32 cellular contexts compared by ENCODE assay signal in genomic region chr20:1320902-1321653, GRCh38. TPM values are rescaled to one million over a fixed set of nuclear protein-coding genes. Genes with fewer than 3 reads are reported as not detected.
A peak's percentile ranks its signal among the peaks of the same experiment; 100 is the strongest.
DNase-seq lines count a peak whose midpoint lies in the region; ATAC-seq, FAIRE-seq and TF ChIP-seq lines count a peak whose summit lies in the region.
"Had no signal": no experiment of that assay in that cellular context is flagged by ENCODE, and none has a peak within 500 bp of the region (broad histone marks: within the 10 kb centered on the region; RNA-seq: fewer than 3 reads in every experiment).

No MANE protein-coding gene starts in this region.

- POLR2A ChIA-PET in HepG2 (lab: Yijun Ruan, JAX) = interaction anchor here (0.9 kb wide), 1 partner anchor 145 kb away, joined by 3 read pairs; no protein-coding TSS in a partner anchor

- DNase-seq in HepG2 (ENCODE audit: low spot score) (no peak), right lobe of liver (no peak), left ventricle myocardium inferior (no peak), osteoblast (ENCODE audit: insufficient read length, low spot score, missing footprints) (peak; percentile 37), KBM-7 (no peak), DMS53 treated with DMSO at 0.1 percent for 48 hours (lab: John Stamatoyannopoulos, UW; ENCODE audit: unreplicated experiment) (no peak)
- no peak for DNase-seq in activated CD4-positive, alpha-beta T cell treated with anti-CD3 and anti-CD28 coated beads, Interleukin-2, amount 50 U/mL, for 1 hour
- DNase-seq: activated CD4-positive, CD25-positive, alpha-beta regulatory T cell treated with anti-CD3 and anti-CD28 coated beads, Interleukin-2, amount 50 U/mL, for 72 hours; activated CD8-positive, alpha-beta memory T cell treated with anti-CD3 and anti-CD28 coated beads for 24 hours; activated naive CD4-positive, alpha-beta T cell treated with Interleukin-2 at 50 U/mL for 16 hours; activated T-cell treated with anti-CD3 and anti-CD28 coated beads, Interleukin-2, amount 50 U/mL, for 24 hours; amygdala; central memory CD4-positive, alpha-beta T cell; NCI-H1092; NCI-H2081; NCI-H345; NCI-H82; occipital lobe; PC-3; stimulated activated CD4-positive, alpha-beta T cell treated with anti-CD3 and anti-CD28 coated beads, Interleukin-15, amount 100 ng/mL, for 24 hours; stimulated activated CD8-positive, alpha-beta memory T cell treated with anti-CD3 and anti-CD28 coated beads, Interleukin-4, amount 100 ng/mL, for 48 hours; uterus had no signal

- no TSS peak for BruUV-seq in HepG2 (replicated peaks; lab: Mats Ljungman, UMichigan)

- H3K9me3 ChIP-seq in HepG2 (ENCODE audit: low read length) = no peaks in the 10 kb centered on the region
- no peaks in the 10 kb centered on the region for H3K9me3 ChIP-seq in right lobe of liver
- H3K9me3 ChIP-seq in left ventricle myocardium inferior (replicated peaks) = no peaks in the 10 kb centered on the region
- no peaks in the 10 kb centered on the region for H3K9me3 ChIP-seq in osteoblast (ENCODE audit: low read depth, low read length)
- H3K9me3 ChIP-seq: SJCRH30, uterus had no signal

- CTCF ChIA-PET in HepG2 (lab: Yijun Ruan, JAX; ENCODE audit: low intra/inter-chr PET ratio, low total read pairs) = no interaction called here

- H3K79me2 ChIP-seq in HepG2 (ENCODE audit: insufficient read depth, low read length) (peaks cover 8% of the 10 kb centered on the region), osteoblast (ENCODE audit: insufficient read depth, low read length) (peaks cover 2% of the 10 kb centered on the region)

- in situ Hi-C loops in HepG2 (cut with HindIII; ENCODE audit: extremely low pct_ligation_motif_present, low pct_unique_long_range_greater_than_20kb) (no loop called here), KBM-7 (cut with MboI; ENCODE audit: low pct_unique_long_range_greater_than_20kb, low sequenced_read_pairs) (no loop called here)

- H2AFZ ChIP-seq in HepG2 (ENCODE audit: low read length) (no peak overlapping the region), osteoblast (ENCODE audit: low read length) (no peak overlapping the region)

- no peak for TF ChIP-seq EP300 in HepG2 (IDR thresholded peaks at IDR 0.05; ENCODE audit: low read depth in 2 of 2, low read length in 2 of 2)
- TF ChIP-seq EP300 in HepG2 (CRISPR knock-in tag; IDR thresholded peaks at IDR 0.05; ENCODE audit: borderline replicate concordance) = no peak

- H4K20me1 ChIP-seq in HepG2 (ENCODE audit: insufficient read depth, low read length) (peaks cover 3% of the 10 kb centered on the region; the same call in 1 of the 2 replicates), osteoblast (ENCODE audit: insufficient read depth, low read length) (no peaks in the 10 kb centered on the region)

- no peak overlapping the region for H3K4me3 ChIP-seq in HepG2 (replicated peaks in 1 of 3; ENCODE audit: insufficient read depth in 1 of 3, low read depth in 2 of 3, low read length in 3 of 3)
- H3K4me3 ChIP-seq in right lobe of liver = no peak overlapping the region
- H3K4me3 ChIP-seq in left ventricle myocardium inferior = no peak overlapping the region
- H3K4me3 ChIP-seq in osteoblast (ENCODE audit: insufficient read depth, low read length) = no peak overlapping the region
- H3K4me3 ChIP-seq: dorsolateral prefrontal cortex, lung, SJCRH30, uterus had no signal

- H3K36me3 ChIP-seq in HepG2 (replicated peaks in 1 of 2; ENCODE audit: control insufficient read depth in 1 of 2, insufficient read depth in 2 of 2, low read length in 2 of 2) = no peaks in the 10 kb centered on the region
- H3K36me3 ChIP-seq in right lobe of liver = no peaks in the 10 kb centered on the region
- H3K36me3 ChIP-seq in left ventricle myocardium inferior = no peaks in the 10 kb centered on the region
- H3K36me3 ChIP-seq in osteoblast (ENCODE audit: insufficient read depth, low read length) = no peaks in the 10 kb centered on the region
- H3K36me3 ChIP-seq: SJCRH30, uterus had no signal

- H3K9ac ChIP-seq in HepG2 (ENCODE audit: insufficient read depth, low read depth, low read length) = no peak overlapping the region
- H3K9ac ChIP-seq: KMS-11 had no signal

- WGBS in HepG2 (ENCODE audit: low lambda C conversion rate) = 14% methylated on average over 17 of the region's 17 CpGs
- whole genome bisulfite sequencing in right lobe of liver (ENCODE audit: insufficient coverage, low coverage, low lambda C conversion rate, missing lambda C conversion rate) = 68% methylated on average over 7 of the region's 17 CpGs

- H3K4me2 ChIP-seq in HepG2 (ENCODE audit: low read depth, low read length) (peak overlapping the region; percentile 16; the same call in 1 of the 2 replicates), osteoblast (ENCODE audit: insufficient read depth, low read length) (no peak overlapping the region)
- H3K4me2 ChIP-seq: KMS-11 had no signal

- H3K27me3 ChIP-seq in HepG2 (ENCODE audit: control insufficient read depth in 1 of 2, insufficient read depth in 2 of 2, low read length in 2 of 2) (no peaks in the 10 kb centered on the region; a peak in 2 of 5 replicates), right lobe of liver (no peaks in the 10 kb centered on the region), left ventricle myocardium inferior (ENCODE audit: low read depth) (no peaks in the 10 kb centered on the region), osteoblast (ENCODE audit: insufficient read depth, low read length) (no peaks in the 10 kb centered on the region)
- H3K27me3 ChIP-seq: dorsolateral prefrontal cortex, SJCRH30, uterus had no signal

- H3K4me1 ChIP-seq in HepG2 (ENCODE audit: insufficient read depth, low read length) (peaks cover 41% of the 10 kb centered on the region), right lobe of liver (peaks cover 0 to 13% (median under 1%) of the 10 kb centered on the region in 4 donors), left ventricle myocardium inferior (peaks cover 58% of the 10 kb centered on the region), osteoblast (ENCODE audit: insufficient read depth, low read length) (peaks cover 39% of the 10 kb centered on the region)

- no peak for TF ChIP-seq RAD21 in HepG2 (CRISPR knock-in tag; IDR thresholded peaks at IDR 0.05)

- no peak for TF ChIP-seq POLR2A in HepG2 (IDR thresholded peaks at IDR 0.05; ENCODE audit: insufficient read depth in 1 of 2, low read depth in 2 of 2, low read length in 2 of 2)
- TF ChIP-seq POLR2A in right lobe of liver (IDR thresholded peaks at IDR 0.05) = no peak

- TF ChIP-seq CTCF in HepG2 (CRISPR knock-in tag; IDR thresholded peaks at IDR 0.05) = no peak
- TF ChIP-seq CTCF in right lobe of liver (IDR thresholded peaks at IDR 0.05) = no peak
- no peak for TF ChIP-seq CTCF in left ventricle myocardium inferior (IDR thresholded peaks at IDR 0.05; ENCODE audit: borderline replicate concordance)
- no peak for TF ChIP-seq CTCF in osteoblast (IDR thresholded peaks at IDR 0.05; ENCODE audit: extremely low read depth, low read depth, low read length)

- no peak for FAIRE-seq in HepG2 (lab: Jason Lieb, UNC)
- FAIRE-seq: H54, TTC549 had no signal

- intact Hi-C loops in HepG2 (cut with micrococcal nuclease; ENCODE audit: unreplicated experiment) (no loop called here), right lobe of liver (cut with DNase I) (loop anchor here in 1 of 2 donors (10.0 kb wide), 1 partner anchor 64 kb away; no protein-coding TSS in a partner anchor), left ventricle myocardium inferior (cut with micrococcal nuclease) (no loop called here)

- H3K27ac ChIP-seq in HepG2 (ENCODE audit: extremely low read length, insufficient read depth, low read length) (no peak overlapping the region), right lobe of liver (peak overlapping the region in 1 of 3 donors; percentile 52), left ventricle myocardium inferior (replicated peaks) (peak overlapping the region; percentile 100), osteoblast (ENCODE audit: low read depth, low read length) (no peak overlapping the region)
- H3K27ac ChIP-seq: C4-2B, epithelial cell of prostate, KMS-11, SJCRH30 had no signal

- ATAC-seq in HepG2 = no peak
- ATAC-seq in right lobe of liver = no peak
- ATAC-seq in HG02870 (IDR thresholded peaks at IDR 0.05; ENCODE audit: unreplicated experiment) = no peak
- ATAC-seq: PC-3, T-cell had no signal

RNA-seq across cellular contexts. Expression of gene SDCBP2, which starts 7.9 kb away (rescaled TPM):
- total RNA-seq in HepG2 (2016; rRNA removed; fragmentation: Illumina TruSeq; extraction: Trizol) (0.87 and 1.2 TPM in 2 replicates), right lobe of liver (10 to 100 TPM in 3 of 6 experiments, 1 to 10 TPM in 3; 2.0 to 43.3 (median 16.6) TPM), left ventricle myocardium inferior (2.2 TPM), osteoblast (2.2 and 3.2 TPM in 2 replicates)
- total RNA-seq in HepG2 (2016; cell fraction: cytosol; rRNA removed; fragmentation: Illumina TruSeq; extraction: Trizol; ENCODE audit: low read depth) = 0.79 and 0.91 TPM in 2 replicates
- 0.89 and 1.1 TPM in 2 replicates for total RNA-seq in HepG2 (2016; cell fraction: insoluble cytoplasmic fraction; rRNA removed; fragmentation: Illumina TruSeq; extraction: Trizol)
- 0.48 and 0.93 TPM in 2 replicates for total RNA-seq in HepG2 (2016; cell fraction: membrane; rRNA removed; fragmentation: Illumina TruSeq; extraction: Trizol)
- total RNA-seq in HepG2 (2016; cell fraction: nucleus; rRNA removed; fragmentation: Illumina TruSeq; extraction: Trizol) = 0.66 and 0.81 TPM in 2 replicates
- 2.4 and 2.9 TPM in 2 replicates for polyA plus RNA-seq in HepG2 (2011; rRNA removed)
- polyA plus RNA-seq in HepG2 (2011; cell fraction: cytosol; rRNA removed) = 2.5 and 3.1 TPM in 2 replicates
- 6.1 and 6.2 TPM in 2 replicates for polyA plus RNA-seq in HepG2 (2011; cell fraction: nucleus; rRNA removed)
- polyA plus RNA-seq in HepG2 (2012) = 2.1 and 4.3 TPM in 2 replicates
- 0.62 and 0.94 TPM in 2 replicates for polyA plus RNA-seq in HepG2 (2016; cell fraction: cytosol; fragmentation: Illumina TruSeq; extraction: Trizol; ENCODE audit: low read depth)
- polyA plus RNA-seq in HepG2 (2016; cell fraction: insoluble cytoplasmic fraction; fragmentation: Illumina TruSeq; extraction: Trizol; ENCODE audit: low read depth) = 0.67 and 0.96 TPM in 2 replicates
- polyA plus RNA-seq in HepG2 (2016; cell fraction: membrane; fragmentation: Illumina TruSeq; extraction: Trizol; ENCODE audit: low read depth) = 0.65 and 0.68 TPM in 2 replicates
- 1.5 and 1.6 TPM in 2 replicates for polyA plus RNA-seq in HepG2 (2016; cell fraction: nucleus; fragmentation: Illumina TruSeq; extraction: Trizol; ENCODE audit: insufficient read depth, low read depth)
- polyA minus RNA-seq in HepG2 (2011; rRNA and poly(A)+ RNA removed; ENCODE audit: low replicate concordance) = 0.42 and 0.92 TPM in 2 replicates
- 0.62 and 0.89 TPM in 2 replicates for polyA minus RNA-seq in HepG2 (2011; cell fraction: cytosol; rRNA and poly(A)+ RNA removed)
- polyA minus RNA-seq in HepG2 (2011; cell fraction: nucleus; rRNA and poly(A)+ RNA removed) = 0.37 and 0.64 TPM in 2 replicates

RNA-seq across cellular contexts. Expression of gene SNPH, which starts 55.0 kb away (rescaled TPM):
- total RNA-seq in HepG2 (2016; rRNA removed; fragmentation: Illumina TruSeq; extraction: Trizol) = 0.09 TPM in 1 of 2 replicates, not detected in the other
- not detected in 2 replicates for total RNA-seq in HepG2 (2016; cell fraction: cytosol; rRNA removed; fragmentation: Illumina TruSeq; extraction: Trizol; ENCODE audit: low read depth)
- total RNA-seq in HepG2 (2016; cell fraction: insoluble cytoplasmic fraction; rRNA removed; fragmentation: Illumina TruSeq; extraction: Trizol) = 0.04 TPM in 1 of 2 replicates, not detected in the other
- 0.03 TPM in 1 of 2 replicates, not detected in the other for total RNA-seq in HepG2 (2016; cell fraction: membrane; rRNA removed; fragmentation: Illumina TruSeq; extraction: Trizol)
- 0.06 TPM in 2 replicates for total RNA-seq in HepG2 (2016; cell fraction: nucleus; rRNA removed; fragmentation: Illumina TruSeq; extraction: Trizol)
- not detected in 2 replicates for polyA plus RNA-seq in HepG2 (2011; rRNA removed)
- polyA plus RNA-seq in HepG2 (2011; cell fraction: cytosol; rRNA removed) = not detected in 2 replicates
- polyA plus RNA-seq in HepG2 (2011; cell fraction: nucleus; rRNA removed) = 0.02 TPM in 1 of 2 replicates, not detected in the other
- polyA plus RNA-seq in HepG2 (2012) = not detected in 2 replicates
- polyA plus RNA-seq in HepG2 (2016; cell fraction: cytosol; fragmentation: Illumina TruSeq; extraction: Trizol; ENCODE audit: low read depth) = not detected in 2 replicates
- polyA plus RNA-seq in HepG2 (2016; cell fraction: insoluble cytoplasmic fraction; fragmentation: Illumina TruSeq; extraction: Trizol; ENCODE audit: low read depth) = not detected in 2 replicates
- polyA plus RNA-seq in HepG2 (2016; cell fraction: membrane; fragmentation: Illumina TruSeq; extraction: Trizol; ENCODE audit: low read depth) = not detected in 2 replicates
- polyA plus RNA-seq in HepG2 (2016; cell fraction: nucleus; fragmentation: Illumina TruSeq; extraction: Trizol; ENCODE audit: insufficient read depth, low read depth) = 0.12 TPM in 1 of 2 replicates, not detected in the other
- polyA minus RNA-seq in HepG2 (2011; rRNA and poly(A)+ RNA removed; ENCODE audit: low replicate concordance) = 0.02 and 0.10 TPM in 2 replicates
- polyA minus RNA-seq in HepG2 (2011; cell fraction: cytosol; rRNA and poly(A)+ RNA removed) = not detected in 2 replicates
- polyA minus RNA-seq in HepG2 (2011; cell fraction: nucleus; rRNA and poly(A)+ RNA removed) = not detected in 2 replicates
- total RNA-seq in right lobe of liver = under 1 TPM; 0.11 to 0.61 (median 0.12) TPM
- total RNA-seq in left ventricle myocardium inferior = 11.2 TPM
- 9.4 and 10.0 TPM in 2 replicates for total RNA-seq in osteoblast
